ENCODE assay signal across 1 cellular context in genomic region chr5:138466900-138467710, GRCh38.
TF ChIP-seq lines count a peak whose summit lies in the region.

No MANE protein-coding gene starts in this region.

TF ChIP-seq in H1, 55 proteins besides CTCF, POLR2A, EP300 and RAD21 (continued from another document):
- TF ChIP-seq USF2 (IDR thresholded peaks at IDR 0.05; ENCODE audit: low read length): peak; percentile 46; the same call in 1 of the 2 replicates
- TF ChIP-seq TAF7 (optimal IDR thresholded peaks at IDR 0.05; ENCODE audit: borderline replicate concordance, low read depth, low read length): peak; percentile 86
- TF ChIP-seq CREB1 (IDR thresholded peaks at IDR 0.05): peak; percentile 39
- no peak for TF ChIP-seq CTBP2 (IDR thresholded peaks at IDR 0.05; ENCODE audit: borderline replicate concordance, insufficient read depth, insufficient read length, low read length)
- no peak for TF ChIP-seq TAF1 (IDR thresholded peaks at IDR 0.05; ENCODE audit: low read depth, low read length)
